In the genomic region with DNA sequence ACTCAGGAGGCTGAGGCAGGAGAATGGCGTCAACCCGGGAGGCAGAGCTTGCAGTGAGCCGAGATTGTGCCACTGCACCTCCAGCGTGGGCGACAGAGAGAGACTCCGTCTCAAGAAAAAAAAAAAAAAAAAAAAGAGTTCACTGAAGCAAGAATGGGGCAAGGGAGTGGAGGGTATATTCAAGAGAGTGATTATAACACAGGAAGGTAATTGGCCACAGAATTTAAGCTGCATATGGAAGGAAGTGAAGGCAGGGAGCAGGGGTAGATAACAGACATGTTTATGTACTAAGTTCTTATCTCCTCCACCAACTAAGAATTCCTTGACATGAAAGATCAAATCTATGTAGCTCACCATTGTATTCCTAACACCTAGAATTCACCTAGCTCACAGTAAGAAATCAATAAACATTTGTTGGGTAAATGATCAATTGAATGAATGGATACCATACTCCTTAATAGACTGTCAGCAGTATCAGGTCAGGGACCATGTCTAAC, we compare ENCODE assay signal across 24 cellular contexts. TPM values are rescaled to one million over a fixed set of nuclear protein-coding genes. Genes with fewer than 3 reads are reported as not detected.
"Had no signal": no experiment of that assay in that cellular context is flagged by ENCODE, and none has a peak within 500 bp of the region (broad histone marks: within the 10 kb centered on the region; RNA-seq: fewer than 3 reads in every experiment).

No MANE protein-coding gene starts in this region.

- H3K36me3 ChIP-seq: left lung, lower lobe of right lung, neutrophil, right atrium auricular region, stomach, thoracic aorta, transverse colon had no signal

- DNase-seq: cortex of kidney; dorsolateral prefrontal cortex; effector CD8-positive, alpha-beta T cell; foreskin melanocyte; hypothalamus; islet precursor cell; left lung; lower lobe of right lung; naive B cell; posterior cingulate gyrus; small intestine; stimulated activated CD4-positive, alpha-beta T cell treated with anti-CD3 and anti-CD28 coated beads, Interleukin-12 subunit alpha, Interleukin-12 subunit beta, amount 100 ng/mL, for 4 hours; stimulated activated naive CD4-positive, alpha-beta T cell; stomach; substantia nigra; transverse colon had no signal

- H3K27me3 ChIP-seq: dorsolateral prefrontal cortex, left lung, neutrophil, right atrium auricular region, stomach, transverse colon had no signal

- H3K4me1 ChIP-seq: lower lobe of right lung, right atrium auricular region, transverse colon had no signal

- H3K4me3 ChIP-seq: dorsolateral prefrontal cortex, left lung, lower lobe of right lung, right atrium auricular region, stomach, thoracic aorta, transverse colon had no signal

- H3K9me3 ChIP-seq: left lung, lower lobe of right lung, neutrophil, right atrium auricular region, stomach, thoracic aorta, transverse colon had no signal

RNA-seq across cellular contexts. Expression of a gene that starts 37.3 kb away (rescaled TPM):
- total RNA-seq: dorsolateral prefrontal cortex, osteoblast, pulmonary artery endothelial cell, right atrium auricular region, transverse colon, ureter had no signal
- polyA plus RNA-seq: neural cell had no signal

RNA-seq across cellular contexts. Expression of a gene that starts 44.2 kb away (rescaled TPM):
- total RNA-seq: dorsolateral prefrontal cortex, left lung, osteoblast, pulmonary artery endothelial cell, thoracic aorta, transverse colon, ureter had no signal
- polyA plus RNA-seq: esophagus, neural cell, small intestine, stomach had no signal

RNA-seq across cellular contexts. Expression of a gene that starts 59.0 kb away (rescaled TPM):
- total RNA-seq: dorsolateral prefrontal cortex, left lung, lower lobe of right lung, osteoblast, pulmonary artery endothelial cell, right atrium auricular region, transverse colon, ureter had no signal
- polyA plus RNA-seq: neural cell had no signal
